ENCODE assay signal across 20 cellular contexts in the genomic region with DNA sequence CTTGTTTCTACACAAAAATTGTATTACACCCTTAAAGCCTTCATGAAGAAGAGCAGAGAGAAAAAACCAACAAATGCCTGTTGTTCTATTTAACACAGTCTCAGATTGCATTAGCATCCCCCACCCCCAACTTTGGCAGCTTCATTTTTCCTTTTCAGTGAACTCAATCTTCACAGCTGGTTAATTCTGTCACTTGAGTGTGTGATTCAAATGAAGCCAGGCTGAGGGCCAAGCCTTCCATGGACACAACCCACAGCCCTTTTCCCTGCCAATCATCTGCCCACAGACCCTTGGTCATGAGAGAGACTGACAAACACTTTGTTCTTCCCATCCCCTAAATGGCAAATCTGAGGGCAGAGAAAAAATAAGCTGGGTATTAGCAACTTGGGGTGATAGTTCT.
DNase-seq lines count a peak whose midpoint lies in the region; ATAC-seq and TF ChIP-seq lines count a peak whose summit lies in the region.
"Had no signal": no experiment of that assay in that cellular context is flagged by ENCODE, and none has a peak within 500 bp of the region (broad histone marks: within the 10 kb centered on the region; RNA-seq: fewer than 3 reads in every experiment).

No MANE protein-coding gene starts in this region.

- H3K36me3 Mint-ChIP-seq in CD14-positive monocyte = no peaks in the 10 kb centered on the region
- H3K36me3 Mint-ChIP-seq: CD4-positive, CD25-positive, alpha-beta regulatory T cell had no signal

- no peaks in the 10 kb centered on the region for H3K4me1 Mint-ChIP-seq in CD14-positive monocyte
- H3K4me1 Mint-ChIP-seq: CD4-positive, CD25-positive, alpha-beta regulatory T cell had no signal

- H3K27ac ChIP-seq in foreskin keratinocyte = no peak overlapping the region
- H3K27ac ChIP-seq: body of pancreas, SJSA1, upper lobe of left lung had no signal

- ATAC-seq in foreskin keratinocyte = no peak
- ATAC-seq: activated T-cell treated with anti-CD3 and anti-CD28 coated beads, Interleukin-2, amount 50 U/mL, for 4 hours; body of pancreas; GM12878; HepG2 had no signal

- peak; percentile 15 for DNase-seq in NCI-H1694 (lab: John Stamatoyannopoulos, UW)
- DNase-seq in NCI-H69 (lab: John Stamatoyannopoulos, UW) = peak; percentile 27
- peak; percentile 41 for DNase-seq in kidney tubule cell (ENCODE audit: low spot score)
- peak; percentile 22 for DNase-seq in retinal pigment epithelial cell (ENCODE audit: low read depth)
- DNase-seq in stimulated activated naive CD4-positive, alpha-beta T cell (lab: John Stamatoyannopoulos, UW) = no peak
- DNase-seq in foreskin keratinocyte = no peak
- no peak for DNase-seq in CD14-positive monocyte (ENCODE audit: low spot score)
- DNase-seq: activated CD4-positive, alpha-beta T cell treated with anti-CD3 and anti-CD28 coated beads, Interleukin-2, amount 50 U/mL, for 1 hour; activated T-cell treated with anti-CD3 and anti-CD28 coated beads, Interleukin-2, amount 50 U/mL, for 4 hours; body of pancreas; CD4-positive, CD25-positive, alpha-beta regulatory T cell; Karpas-422; mammary epithelial cell; NCI-H1436; NCI-H526; stimulated activated CD4-positive, alpha-beta T cell treated with anti-CD3 and anti-CD28 coated beads, Interleukin-2, amount 100 ng/mL, for 48 hours; upper lobe of left lung had no signal

- peak overlapping the region in 1 of 7 donors; percentile 43 for H3K27ac Mint-ChIP-seq in CD14-positive monocyte
- H3K27ac Mint-ChIP-seq: CD4-positive, CD25-positive, alpha-beta regulatory T cell had no signal

- peaks cover 0 to 2% (median 0%) of the 10 kb centered on the region in 3 donors for H3K27me3 Mint-ChIP-seq in CD14-positive monocyte (ENCODE audit: low read depth in 3 of 3)

- no peak overlapping the region for H3K4me3 Mint-ChIP-seq in CD14-positive monocyte
- H3K4me3 Mint-ChIP-seq: activated T-cell treated with anti-CD3 and anti-CD28 coated beads, Interleukin-2, amount 50 U/mL, for 4 hours; CD4-positive, CD25-positive, alpha-beta regulatory T cell had no signal

- peaks cover 0 to 4% (median 0%) of the 10 kb centered on the region in 7 donors for H3K9me3 Mint-ChIP-seq in CD14-positive monocyte
- H3K9me3 Mint-ChIP-seq: activated T-cell treated with anti-CD3 and anti-CD28 coated beads, Interleukin-2, amount 50 U/mL, for 4 hours; CD4-positive, CD25-positive, alpha-beta regulatory T cell had no signal

- no peak for TF ChIP-seq CTCF in retinal pigment epithelial cell (conservative IDR thresholded peaks at IDR 0.05; ENCODE audit: low read depth, low read length)
- TF ChIP-seq CTCF in foreskin keratinocyte (conservative IDR thresholded peaks at IDR 0.05) = no peak
- no peak for TF ChIP-seq CTCF in CD14-positive monocyte (IDR thresholded peaks at IDR 0.05)

- H3K4me3 ChIP-seq in retinal pigment epithelial cell (ENCODE audit: low read length) = no peak overlapping the region
- H3K4me3 ChIP-seq: body of pancreas, GM12878, SJSA1, upper lobe of left lung had no signal

- intact Hi-C loops in CD14-positive monocyte (cut with micrococcal nuclease) = no loop called here

- H3K4me1 ChIP-seq in foreskin keratinocyte = no peaks in the 10 kb centered on the region
- H3K4me1 ChIP-seq: body of pancreas, SJSA1, upper lobe of left lung had no signal

- no peaks in the 10 kb centered on the region for H3K27me3 ChIP-seq in foreskin keratinocyte
- H3K27me3 ChIP-seq: body of pancreas, SJSA1, upper lobe of left lung had no signal

Comparison
In these comparisons a context has a peak if more than half of its experiments do, and no peak if none do; other contexts are left out.
1. DNase-seq: peak in NCI-H1694 (single experiment), NCI-H69 (single experiment), kidney tubule cell (single experiment) and retinal pigment epithelial cell (single experiment); none in stimulated activated naive CD4-positive, alpha-beta T cell (0 of 6), foreskin keratinocyte (0 of 2) and CD14-positive monocyte (single experiment).